ENCODE assay signal across 15 cellular contexts in genomic region chr3:53750253-53751210, GRCh38.
A peak's percentile ranks its signal among the peaks of the same experiment; 100 is the strongest.
DNase-seq lines count a peak whose midpoint lies in the region; ATAC-seq, FAIRE-seq and TF ChIP-seq lines count a peak whose summit lies in the region.
"Had no signal": no experiment of that assay in that cellular context is flagged by ENCODE, and none has a peak within 500 bp of the region (broad histone marks: within the 10 kb centered on the region; RNA-seq: fewer than 3 reads in every experiment).

No MANE protein-coding gene starts in this region.

- H2BK5ac ChIP-seq in H1 (ENCODE audit: low read depth, low read length): no peak overlapping the region

- no peaks in the 10 kb centered on the region for H3K9me3 Mint-ChIP-seq in activated naive CD4-positive, alpha-beta T cell treated with anti-CD3 and anti-CD28 coated beads, Interleukin-2, amount 50 U/mL, for 72 hours
- H3K9me3 Mint-ChIP-seq: activated T-cell treated with anti-CD3 and anti-CD28 coated beads, Interleukin-2, amount 50 U/mL, for 24 hours; neural crest cell had no signal

- POLR2A ChIA-PET in H1 (lab: Charles Lee; ENCODE audit: partially characterized antibody): interaction anchor here (1.1 kb wide), 1 partner anchor 8 kb away, joined by 3 read pairs; no protein-coding TSS in a partner anchor

- no peak for TF ChIP-seq POLR2A in H1 (IDR thresholded peaks at IDR 0.05; ENCODE audit: control extremely low read depth in 1 of 2, low read depth in 2 of 2, low read length in 2 of 2)

- H4K20me1 ChIP-seq in H1 (replicated peaks in 1 of 2; ENCODE audit: control insufficient read depth in 1 of 2, insufficient read depth in 2 of 2, low read length in 2 of 2): no peaks in the 10 kb centered on the region

- H3K27ac Mint-ChIP-seq in activated naive CD4-positive, alpha-beta T cell treated with anti-CD3 and anti-CD28 coated beads, Interleukin-2, amount 50 U/mL, for 72 hours: peak overlapping the region in 1 of 2 donors; percentile 17
- H3K27ac Mint-ChIP-seq: activated T-cell treated with anti-CD3 and anti-CD28 coated beads, Interleukin-2, amount 50 U/mL, for 24 hours had no signal

- H2BK120ac ChIP-seq in H1 (replicated peaks; ENCODE audit: low read depth, low read length): no peak overlapping the region

- no peak overlapping the region for H3K56ac ChIP-seq in H1 (replicated peaks; ENCODE audit: insufficient read length, low read depth, low read length)

- H3K27ac ChIP-seq in H1 (ENCODE audit: low read depth, low read length): no peak overlapping the region
- H3K27ac ChIP-seq in thymus (ENCODE audit: low read depth): peak overlapping the region; percentile 9

- H3K23ac ChIP-seq in H1 (ENCODE audit: insufficient read length): no peak overlapping the region

- peak overlapping the region; percentile 44 for H4K91ac ChIP-seq in H1 (replicated peaks; ENCODE audit: insufficient read length, low read length)

- no peak for ATAC-seq in activated naive CD4-positive, alpha-beta T cell treated with anti-CD3 and anti-CD28 coated beads, Interleukin-2, amount 50 U/mL, for 72 hours
- peak; percentile 28 for ATAC-seq in HG02588 (IDR thresholded peaks at IDR 0.05; ENCODE audit: unreplicated experiment)
- no peak for ATAC-seq in GM21447 (IDR thresholded peaks at IDR 0.05; ENCODE audit: unreplicated experiment)
- ATAC-seq: PC-3 had no signal

- H3K36me3 Mint-ChIP-seq in activated naive CD4-positive, alpha-beta T cell treated with anti-CD3 and anti-CD28 coated beads, Interleukin-2, amount 50 U/mL, for 72 hours: no peaks in the 10 kb centered on the region

- 92% methylated on average over 17 of the region's 17 CpGs; no CpG with 5 or more reads in 1 of the 2 experiments for WGBS in H1 (ENCODE audit: extremely low coverage in 1 of 2, insufficient coverage in 1 of 2, insufficient read length in 1 of 2, insufficient replicate concordance in 2 of 2, low coverage in 1 of 2, low lambda C conversion rate in 2 of 2, missing lambda C conversion rate in 1 of 2), 2 experiments
- 93% methylated on average over 17 of the region's 17 CpGs for WGBS in thymus

- no peak overlapping the region; the same call in 1 of the 2 replicates for H2BK20ac ChIP-seq in H1 (ENCODE audit: low read length)

- H3K4me2 ChIP-seq in H1 (ENCODE audit: insufficient read depth in 1 of 2, low read depth in 2 of 2, low read length in 2 of 2): no peak overlapping the region

- DNase-seq in activated naive CD4-positive, alpha-beta T cell treated with Interleukin-2 at 50 U/mL for 16 hours: peak; percentile 14
- no peak for DNase-seq in activated naive CD4-positive, alpha-beta T cell treated with anti-CD3 and anti-CD28 coated beads, Interleukin-2, amount 50 U/mL, for 72 hours (ENCODE audit: low spot score in 2 of 2)
- DNase-seq in H1 (ENCODE audit: low read depth in 1 of 2, low spot score in 2 of 2) (no peak), SW 1271 (lab: John Stamatoyannopoulos, UW) (no peak), NCI-H774 (lab: John Stamatoyannopoulos, UW) (no peak)
- DNase-seq: activated CD4-positive, CD25-positive, alpha-beta regulatory T cell; activated T-cell treated with anti-CD3 and anti-CD28 coated beads, Interleukin-2, amount 50 U/mL, for 24 hours; Caco-2; GF-D8; NCI-H1048; PC-3 had no signal

- no peak overlapping the region; the same call in 1 of the 2 replicates for H4K8ac ChIP-seq in H1 (ENCODE audit: extremely low read depth, insufficient read depth, low read length)

- H3K79me2 ChIP-seq in H1 (ENCODE audit: control insufficient read depth in 1 of 2, insufficient read depth in 2 of 2, low read length in 2 of 2): no peaks in the 10 kb centered on the region

- H3K23me2 ChIP-seq in H1 (ENCODE audit: low read depth, low read length): no peaks in the 10 kb centered on the region

- TF ChIP-seq CTCF in H1 (IDR thresholded peaks at IDR 0.05; ENCODE audit: control extremely low read depth in 1 of 3, insufficient read depth in 1 of 3, low read depth in 1 of 3, low read length in 3 of 3): no peak

- no peak overlapping the region; the same call in 1 of the 2 replicates for H2BK12ac ChIP-seq in H1 (ENCODE audit: low read depth, low read length)

- H4K5ac ChIP-seq in H1 (ENCODE audit: insufficient read length, low read depth, low read length): no peak overlapping the region

- H2AK5ac ChIP-seq in H1 (ENCODE audit: low read depth, low read length): no peak overlapping the region

- H3K9ac ChIP-seq in H1 (replicated peaks in 1 of 4; ENCODE audit: extremely low read depth in 1 of 4, low read depth in 3 of 4, low read length in 3 of 4): no peak overlapping the region

- no peaks in the 10 kb centered on the region for H3K79me1 ChIP-seq in H1 (ENCODE audit: low read depth, low read length)

- no peak for TF ChIP-seq EP300 in H1 (IDR thresholded peaks at IDR 0.05; ENCODE audit: borderline replicate concordance in 1 of 2, low read depth in 2 of 2, low read length in 2 of 2)

- no peak overlapping the region for H3K4ac ChIP-seq in H1 (replicated peaks; ENCODE audit: insufficient read length, low read depth, low read length)

- no peak for FAIRE-seq in H1 (lab: Jason Lieb, UNC)

- H2AFZ ChIP-seq in H1 (ENCODE audit: low read length): no peak overlapping the region

- TF ChIP-seq RAD21 in H1 (IDR thresholded peaks at IDR 0.05 in 1 of 2, conservative IDR thresholded peaks at IDR 0.05 in 1 of 2; ENCODE audit: low read depth in 2 of 2, low read length in 2 of 2): no peak

- H3K4me1 ChIP-seq in H1 (replicated peaks in 1 of 4; ENCODE audit: control insufficient read depth in 3 of 4, insufficient read depth in 4 of 4, low read length in 3 of 4) (peaks cover 6 to 22% (median 18%) of the 10 kb centered on the region in 4 experiments), thymus (ENCODE audit: control insufficient read depth, insufficient read depth, low read length) (peaks cover 12% of the 10 kb centered on the region)
- H3K4me1 ChIP-seq: Caco-2 had no signal

- H3K18ac ChIP-seq in H1 (ENCODE audit: extremely low read depth, low read length): no peak overlapping the region

- H3K27me3 ChIP-seq in H1 (replicated peaks in 1 of 4; ENCODE audit: control insufficient read depth in 3 of 4, extremely low read depth in 1 of 4, insufficient read depth in 3 of 4, low read length in 3 of 4) (no peaks in the 10 kb centered on the region; a peak in 2 of 7 replicates), thymus (ENCODE audit: control insufficient read depth, insufficient read depth) (no peaks in the 10 kb centered on the region)

- no peaks in the 10 kb centered on the region for H3K9me3 ChIP-seq in H1 (ENCODE audit: insufficient read depth in 2 of 2, low read depth in 1 of 2, low read length in 1 of 2)
- H3K9me3 ChIP-seq in thymus (ENCODE audit: control insufficient read depth): no peaks in the 10 kb centered on the region
- H3K9me3 ChIP-seq: Caco-2 had no signal

- no peak overlapping the region for H2BK15ac ChIP-seq in H1 (ENCODE audit: low read length)

- no peak overlapping the region for H3K14ac ChIP-seq in H1 (ENCODE audit: insufficient read length)

- H3K36me3 ChIP-seq in H1 (ENCODE audit: control insufficient read depth in 2 of 4, insufficient read depth in 4 of 4, low read length in 3 of 4): no peaks in the 10 kb centered on the region
- H3K36me3 ChIP-seq in thymus (ENCODE audit: control insufficient read depth, insufficient read depth): no peaks in the 10 kb centered on the region

- H3K4me3 ChIP-seq in H1 (ENCODE audit: extremely low read depth in 1 of 4, insufficient read depth in 2 of 4, low read depth in 3 of 4, low read length in 4 of 4): no peak overlapping the region
- H3K4me3 ChIP-seq in thymus (ENCODE audit: low read length): no peak overlapping the region

- CTCF ChIA-PET in H1 (lab: Charles Lee; ENCODE audit: partially characterized antibody): interaction anchor here (0.6 to 1.4 kb wide), 5 partner anchors 9 to 80 kb away, joined by 3 to 9 read pairs (median 3); no protein-coding TSS in a partner anchor

TF ChIP-seq in H1, 55 proteins besides CTCF, POLR2A, EP300 and RAD21:
- TF ChIP-seq BRCA1 (IDR thresholded peaks at IDR 0.05; ENCODE audit: low read depth, low read length): no peak
- TF ChIP-seq EZH2 (IDR thresholded peaks at IDR 0.05; ENCODE audit: low read depth, low read length, severe bottlenecking): no peak
- TF ChIP-seq PHF8 (conservative IDR thresholded peaks at IDR 0.05; ENCODE audit: low read depth, low read length): no peak
- TF ChIP-seq SIRT6 (IDR thresholded peaks at IDR 0.05; ENCODE audit: low read length): no peak
- no peak for TF ChIP-seq MAFK (IDR thresholded peaks at IDR 0.05; ENCODE audit: low read depth, low read length)
- no peak for TF ChIP-seq POLR2AphosphoS5 (IDR thresholded peaks at IDR 0.05; ENCODE audit: low read depth, low read length)
- TF ChIP-seq CHD2 (IDR thresholded peaks at IDR 0.05; ENCODE audit: low read length): no peak
- no peak for TF ChIP-seq SAP30 (IDR thresholded peaks at IDR 0.05; ENCODE audit: insufficient read depth, insufficient replicate concordance, low read length)
- TF ChIP-seq FOSL1 (IDR thresholded peaks at IDR 0.05; ENCODE audit: insufficient read depth, low read depth, low read length): no peak
- TF ChIP-seq TAF1 (IDR thresholded peaks at IDR 0.05; ENCODE audit: low read depth, low read length): no peak
- no peak for TF ChIP-seq HDAC2 (IDR thresholded peaks at IDR 0.05; ENCODE audit: borderline replicate concordance in 1 of 2, low read depth in 2 of 2, low read length in 2 of 2)
- no peak for TF ChIP-seq CHD1 (IDR thresholded peaks at IDR 0.05; ENCODE audit: low read depth, low read length)
